ENCODE assay signal across 8 cellular contexts in genomic region chr19:48255376-48256303, GRCh38. TPM values are rescaled to one million over a fixed set of nuclear protein-coding genes. Genes with fewer than 3 reads are reported as not detected.
DNase-seq lines count a peak whose midpoint lies in the region; ATAC-seq, FAIRE-seq and TF ChIP-seq lines count a peak whose summit lies in the region.

Gene CARD8, minus strand, starts transcription at chr19:48255912. Its CDS starts 14,892 bp downstream, at chr19:48241020.

- peaks cover 28% of the 10 kb centered on the region for H3K4me1 Mint-ChIP-seq in chondrocyte (ENCODE audit: low read depth)

- no peaks in the 10 kb centered on the region for H3K36me3 Mint-ChIP-seq in chondrocyte (ENCODE audit: low read depth)

- H3K4me3 Mint-ChIP-seq in chondrocyte (ENCODE audit: unreplicated experiment) = peak within 1 kb of the TSS; percentile 95

- intact Hi-C loops in A673 (cut with micrococcal nuclease; ENCODE audit: unreplicated experiment) (no loop called here), kidney (cut with DNase I) (no loop called here)

- POLR2A ChIA-PET in A673 (lab: Charles Lee; ENCODE audit: low non-redundant PET) = interaction anchor here (0.6 to 0.9 kb wide), 3 partner anchors 118 to 1325 kb away, joined by 3 to 5 read pairs (median 3); partner anchors contain the start of gene NOSIP

- peak; percentile 62 for ATAC-seq in GM18868 (IDR thresholded peaks at IDR 0.05; ENCODE audit: unreplicated experiment)
- ATAC-seq in HG03280 (IDR thresholded peaks at IDR 0.05; ENCODE audit: unreplicated experiment) = peak; percentile 54

- FAIRE-seq in kidney (lab: Jason Lieb, UNC) = peak; percentile 80

- H3K4me3 ChIP-seq in A673 (ENCODE audit: low read depth, low read length, poor library complexity, severe bottlenecking) = peak within 1 kb of the TSS; percentile 77
- peak within 1 kb of the TSS; percentile 78 to 99 for H3K4me3 ChIP-seq in kidney (ENCODE audit: low read length in 2 of 2)

- no peaks in the 10 kb centered on the region for H3K27me3 Mint-ChIP-seq in chondrocyte (ENCODE audit: low read depth)

- H3K4me1 ChIP-seq in A673 (ENCODE audit: insufficient read depth, low read length, poor library complexity, severe bottlenecking) (peaks cover 48% of the 10 kb centered on the region), kidney (ENCODE audit: control insufficient read depth in 1 of 2, insufficient read depth in 1 of 2, low read depth in 1 of 2, low read length in 2 of 2) (peaks cover 0 to 2% of the 10 kb centered on the region in 2 donors)

- peak within 1 kb of the TSS; percentile 70 to 98 for H3K9ac ChIP-seq in kidney (ENCODE audit: low read length in 2 of 2)

- no peaks in the 10 kb centered on the region for H3K27me3 ChIP-seq in A673 (replicated peaks; ENCODE audit: insufficient read depth, low read depth, low read length, poor library complexity)

- H3K9me3 Mint-ChIP-seq in chondrocyte (ENCODE audit: low read depth) = no peaks in the 10 kb centered on the region

- H3K27ac ChIP-seq in A673 (ENCODE audit: low read depth, low read length, poor library complexity, severe bottlenecking) (peak within 1 kb of the TSS; percentile 97), kidney (ENCODE audit: low read depth in 2 of 2, low read length in 2 of 2) (peak within 1 kb of the TSS; percentile 87 to 98)

- CTCF ChIA-PET in A673 (lab: Charles Lee) = interaction anchor here (0.7 to 0.8 kb wide), 2 partner anchors 15 to 103 kb away, joined by 3 read pairs; no protein-coding TSS in a partner anchor

- H3K36me3 ChIP-seq in A673 (ENCODE audit: insufficient read depth, low read length, poor library complexity, severe bottlenecking) (no peaks in the 10 kb centered on the region), kidney (ENCODE audit: control insufficient read depth in 1 of 2, insufficient read depth in 2 of 2, low read length in 2 of 2) (no peaks in the 10 kb centered on the region)

- BruUV-seq in A673 (replicated peaks; lab: Mats Ljungman, UMichigan) = TSS peak; percentile 56

- TF ChIP-seq CTCF in A673 (conservative IDR thresholded peaks at IDR 0.05; ENCODE audit: low read depth, low read length) = no peak
- TF ChIP-seq CTCF in chondrocyte (IDR thresholded peaks at IDR 0.05) = peak; percentile 45
- no peak for TF ChIP-seq CTCF in kidney (IDR thresholded peaks at IDR 0.05; ENCODE audit: borderline replicate concordance, extremely low read depth, insufficient read depth)

- H3K9me3 ChIP-seq in A673 (ENCODE audit: low read depth, low read length, poor library complexity, severe bottlenecking) (no peaks in the 10 kb centered on the region), kidney (ENCODE audit: control insufficient read depth in 1 of 2, low read length in 2 of 2) (no peaks in the 10 kb centered on the region)

- H3K27ac Mint-ChIP-seq in chondrocyte (ENCODE audit: unreplicated experiment) = peak within 1 kb of the TSS; percentile 99

- peak; percentile 94 for DNase-seq in A673 (ENCODE audit: low spot score)
- peak; percentile 81 for DNase-seq in NCI-H460 (ENCODE audit: extremely low read depth, low read depth)
- DNase-seq in activated CD4-positive, alpha-beta T cell treated with anti-CD3 and anti-CD28 coated beads for 1 hour = peak; percentile 68
- DNase-seq in chondrocyte (ENCODE audit: low spot score) = no peak
- DNase-seq in kidney = peak; percentile 88
- peak; percentile 53 to 62 for DNase-seq in stimulated activated CD4-positive, alpha-beta T cell treated with anti-CD3 and anti-CD28 coated beads, Interleukin-15, amount 100 ng/mL, for 1 hour (ENCODE audit: low read depth in 1 of 2, low spot score in 1 of 2)

RNA-seq across cellular contexts. Expression of gene CARD8, which starts in this region (rescaled TPM):
- total RNA-seq in A673 (2021) = 139 and 151 TPM in 2 replicates
- 25.6 and 25.8 TPM in 2 replicates for total RNA-seq in NCI-H460 (2014; rRNA removed; shearing (Covaris generic))
- 28.9 and 52.9 TPM in 2 replicates for polyA plus RNA-seq in NCI-H460 (2014; cell fraction: nucleus; rRNA removed)
- 19.8 to 29.5 TPM (median 23.3 TPM) in 3 replicates for total RNA-seq in chondrocyte
- total RNA-seq in kidney = 53.1 TPM
- 11.4 TPM for polyA plus RNA-seq in kidney (ENCODE audit: insufficient read depth, low read depth, low replicate concordance)
